ENCODE assay signal across 16 cellular contexts in genomic region chr7:47191316-47191715, GRCh38.
DNase-seq lines count a peak whose midpoint lies in the region; ATAC-seq and TF ChIP-seq lines count a peak whose summit lies in the region.
"Had no signal": no experiment of that assay in that cellular context is flagged by ENCODE, and none has a peak within 500 bp of the region (broad histone marks: within the 10 kb centered on the region; RNA-seq: fewer than 3 reads in every experiment).

No MANE protein-coding gene starts in this region.

- TF ChIP-seq POLR2A in Peyer's patch (IDR thresholded peaks at IDR 0.05) (no peak), heart left ventricle (IDR thresholded peaks at IDR 0.05) (no peak)

- H3K36me3 ChIP-seq in Peyer's patch = no peaks in the 10 kb centered on the region
- no peaks in the 10 kb centered on the region for H3K36me3 ChIP-seq in heart left ventricle
- no peaks in the 10 kb centered on the region for H3K36me3 ChIP-seq in mucosa of rectum (ENCODE audit: control insufficient read depth in 2 of 2, insufficient read depth in 2 of 2, low read length in 2 of 2)
- H3K36me3 ChIP-seq: BE2C had no signal

- WGBS in heart left ventricle, 4 donors = 52 to 65% (median 59%) methylated on average over 2 of the region's 2 CpGs

- TF ChIP-seq CTCF in Peyer's patch (IDR thresholded peaks at IDR 0.05) = no peak
- TF ChIP-seq CTCF in heart left ventricle (IDR thresholded peaks at IDR 0.05) = no peak

- no peaks in the 10 kb centered on the region for H3K9me3 ChIP-seq in Peyer's patch
- H3K9me3 ChIP-seq in heart left ventricle = no peaks in the 10 kb centered on the region
- no peaks in the 10 kb centered on the region for H3K9me3 ChIP-seq in mucosa of rectum (ENCODE audit: control insufficient read depth in 2 of 2, low read length in 2 of 2)
- H3K9me3 ChIP-seq: BE2C, Caco-2 had no signal

- no peak overlapping the region for H3K9ac ChIP-seq in mucosa of rectum (ENCODE audit: low read depth in 1 of 2, low read length in 2 of 2)

- peaks cover 0 to 8% (median 0%) of the 10 kb centered on the region in 4 donors for H3K4me1 ChIP-seq in Peyer's patch
- H3K4me1 ChIP-seq in heart left ventricle = peaks cover 0 to 33% (median 3%) of the 10 kb centered on the region in 12 donors
- H3K4me1 ChIP-seq in mucosa of rectum (ENCODE audit: control insufficient read depth in 2 of 2, insufficient read depth in 2 of 2, low read length in 2 of 2) = peaks cover 24 to 37% of the 10 kb centered on the region in 2 donors
- H3K4me1 ChIP-seq: BE2C had no signal

- H3K27ac ChIP-seq in Peyer's patch = peak overlapping the region in 3 of 4 donors; percentile 38 to 82 (median 74)
- peak overlapping the region in 3 of 12 donors; percentile 18 to 64 (median 29) for H3K27ac ChIP-seq in heart left ventricle
- H3K27ac ChIP-seq in mucosa of rectum (ENCODE audit: low read depth in 2 of 2, low read length in 2 of 2) = peak overlapping the region; percentile 41 to 91

- DNase-seq in NCI-H524 (lab: John Stamatoyannopoulos, UW) = peak; percentile 25 to 71
- DNase-seq in Peyer's patch = no peak
- DNase-seq in heart left ventricle = no peak
- no peak for DNase-seq in NCI-H1092 (lab: John Stamatoyannopoulos, UW)
- DNase-seq: ACHN; BE2C; Caco-2; CD4-positive, CD25-positive, alpha-beta regulatory T cell; GF-D8; HCEC 1CT; IMR-90 had no signal

- H3K4me3 ChIP-seq in Peyer's patch (no peak overlapping the region), heart left ventricle (no peak overlapping the region), mucosa of rectum (ENCODE audit: low read length in 2 of 2) (no peak overlapping the region)
- H3K4me3 ChIP-seq: GM23338, K562 had no signal

- intact Hi-C loops in heart left ventricle (cut with DNase I) = loop anchor here in 2 of 10 donors (5.0 kb wide), 2 partner anchors 56 to 61 kb away; no protein-coding TSS in a partner anchor

- peak; percentile 54 to 71 (median 63) for ATAC-seq in heart left ventricle
- ATAC-seq in GM18861 (IDR thresholded peaks at IDR 0.05; ENCODE audit: unreplicated experiment) = no peak
- ATAC-seq in GM19467 (IDR thresholded peaks at IDR 0.05; ENCODE audit: unreplicated experiment) = no peak
- ATAC-seq: GM23338, K562 had no signal

- no peaks in the 10 kb centered on the region for H3K27me3 ChIP-seq in Peyer's patch
- H3K27me3 ChIP-seq in heart left ventricle = no peaks in the 10 kb centered on the region
- H3K27me3 ChIP-seq in mucosa of rectum (ENCODE audit: control insufficient read depth in 2 of 2, insufficient read depth in 2 of 2, low read length in 2 of 2) = no peaks in the 10 kb centered on the region
- H3K27me3 ChIP-seq: BE2C had no signal

Comparison
In these comparisons a context has a peak if more than half of its experiments do, and no peak if none do; other contexts are left out.
1. DNase-seq: peak in NCI-H524 (2 of 2); none in Peyer's patch (0 of 3), heart left ventricle (0 of 5) and NCI-H1092 (single experiment).
2. ATAC-seq: peak in heart left ventricle (4 of 4); none in GM18861 (single experiment) and GM19467 (single experiment).